ENCODE assay signal across 36 cellular contexts in the genomic region with DNA sequence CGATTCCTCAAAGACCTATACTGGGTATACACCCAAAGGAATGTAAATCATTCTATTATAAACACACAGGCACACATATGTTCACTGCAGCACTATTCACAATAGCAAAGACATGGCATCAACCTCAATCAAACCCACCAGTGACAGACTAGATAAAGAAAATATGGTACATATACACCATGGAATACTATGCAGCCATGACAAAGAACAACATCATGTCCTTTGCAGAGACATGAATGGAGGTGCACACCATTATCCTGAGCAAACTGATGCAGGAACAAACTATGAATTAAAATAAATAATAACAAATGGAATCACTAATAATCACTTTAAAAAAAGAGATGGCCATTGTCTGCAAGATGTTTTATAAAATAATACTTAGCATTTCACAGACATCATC.
"Had no signal": no experiment of that assay in that cellular context is flagged by ENCODE, and none has a peak within 500 bp of the region (broad histone marks: within the 10 kb centered on the region; RNA-seq: fewer than 3 reads in every experiment).

No MANE protein-coding gene starts in this region.

- H3K4me3 ChIP-seq: MG63 had no signal

- H3K9me3 ChIP-seq: MG63 had no signal

- DNase-seq: Karpas-422, Kasumi-1, MG63, MM.1S, MV-4-11, NCI-H1048, NCI-H1092, NCI-H1092 treated with DMSO at 0.1 percent for 48 hours, NCI-H1105, NCI-H1105 treated with DMSO at 0.1 percent for 48 hours, NCI-H1417, NCI-H1417 treated with DMSO at 0.1 percent for 48 hours, NCI-H1436, NCI-H1436 treated with DMSO at 0.1 percent for 48 hours, NCI-H146, NCI-H1694, NCI-H1694 treated with DMSO at 0.1 percent for 48 hours, NCI-H187, NCI-H187 treated with DMSO at 0.1 percent for 48 hours, NCI-H1930, NCI-H2029, NCI-H2029 treated with DMSO at 0.1 percent for 48 hours, NCI-H2081 treated with DMSO at 0.1 percent for 48 hours, NCI-H2107, NCI-H2171, NCI-H2171 treated with DMSO at 0.1 percent for 48 hours, NCI-H2227 treated with DMSO at 0.1 percent for 48 hours, NCI-H226, NCI-H345, NCI-H446, NCI-H446 treated with DMSO at 0.1 percent for 48 hours, NCI-H510A, NCI-H510A treated with DMSO at 0.1 percent for 48 hours, NCI-H524, NCI-H524 treated with DMSO at 0.1 percent for 48 hours, NCI-H526 had no signal

- H3K36me3 ChIP-seq: MG63 had no signal

- H3K27me3 ChIP-seq: MG63 had no signal
